9 cellular contexts compared by ENCODE assay signal in genomic region chr17:38724337-38724988, GRCh38. TPM values are rescaled to one million over a fixed set of nuclear protein-coding genes. Genes with fewer than 3 reads are reported as not detected.
DNase-seq lines count a peak whose midpoint lies in the region; ATAC-seq lines count a peak whose summit lies in the region.
"Had no signal": no experiment of that assay in that cellular context is flagged by ENCODE, and none has a peak within 500 bp of the region (broad histone marks: within the 10 kb centered on the region; RNA-seq: fewer than 3 reads in every experiment).

No MANE protein-coding gene starts in this region.

- ATAC-seq in GM21529 (IDR thresholded peaks at IDR 0.05; ENCODE audit: unreplicated experiment): no peak
- ATAC-seq in HG03521 (IDR thresholded peaks at IDR 0.05; ENCODE audit: unreplicated experiment): no peak
- no peak for ATAC-seq in activated CD8-positive, alpha-beta memory T cell treated with anti-CD3 and anti-CD28 coated beads, Interleukin-2, amount 10 ng/mL, durations not matched to agents 7 days and 5 days
- no peak for ATAC-seq in GM18868 (IDR thresholded peaks at IDR 0.05; ENCODE audit: unreplicated experiment)

- no peak overlapping the region for H3K27ac ChIP-seq in CD8-positive, alpha-beta memory T cell (ENCODE audit: low read depth, low read length)

- POLR2A ChIA-PET in CD8-positive, alpha-beta memory T cell (lab: Charles Lee): no interaction called here

- H3K36me3 ChIP-seq in CD8-positive, alpha-beta memory T cell (ENCODE audit: insufficient read depth, low read length): peaks cover 6% of the 10 kb centered on the region

- peak overlapping the region in 7 of 8 donors; percentile 88 to 98 (median 96) for H3K27ac Mint-ChIP-seq in CD8-positive, alpha-beta memory T cell
- no peak overlapping the region for H3K27ac Mint-ChIP-seq in activated CD8-positive, alpha-beta memory T cell treated with anti-CD3 and anti-CD28 coated beads, Interleukin-2, amount 10 ng/mL, durations not matched to agents 7 days and 5 days

- H3K4me1 ChIP-seq in CD8-positive, alpha-beta memory T cell (ENCODE audit: insufficient read depth, low read length): peaks cover 49% of the 10 kb centered on the region

- DNase-seq in CD8-positive, alpha-beta memory T cell: no peak
- DNase-seq in NCI-H2029 treated with DMSO at 0.1 percent for 48 hours (lab: John Stamatoyannopoulos, UW) (peak; percentile 28), amygdala (lab: John Stamatoyannopoulos, UW) (peak in 54 of 56 donors; percentile 35 to 94 (median 81)), myocyte (ENCODE audit: low read depth) (peak; percentile 95)
- DNase-seq in activated CD8-positive, alpha-beta memory T cell treated with anti-CD3 and anti-CD28 coated beads, Interleukin-2, amount 10 ng/mL, durations not matched to agents 7 days and 5 days: no peak
- DNase-seq: activated CD4-positive, alpha-beta T cell treated with anti-CD3 and anti-CD28 coated beads, Interleukin-2, amount 10 ng/mL, durations not matched to agents 7 days and 5 days had no signal

- H3K9me3 Mint-ChIP-seq in CD8-positive, alpha-beta memory T cell: no peaks in the 10 kb centered on the region
- no peaks in the 10 kb centered on the region for H3K9me3 Mint-ChIP-seq in activated CD8-positive, alpha-beta memory T cell treated with anti-CD3 and anti-CD28 coated beads, Interleukin-2, amount 10 ng/mL, durations not matched to agents 7 days and 5 days (ENCODE audit: low read depth)

- H3K27me3 ChIP-seq in CD8-positive, alpha-beta memory T cell (ENCODE audit: insufficient read depth, low read length, poor library complexity, severe bottlenecking): no peaks in the 10 kb centered on the region

- CTCF ChIA-PET in CD8-positive, alpha-beta memory T cell (lab: Charles Lee): interaction anchor here (0.6 kb wide), 1 partner anchor 11 kb away, joined by 6 read pairs; no protein-coding TSS in a partner anchor
- CTCF ChIA-PET in activated CD8-positive, alpha-beta memory T cell treated with anti-CD3 and anti-CD28 coated beads, Interleukin-2, amount 10 ng/mL, durations not matched to agents 7 days and 5 days (lab: Charles Lee): interaction anchor here (1.1 to 2.5 kb wide), 2 partner anchors 10 to 13 kb away, joined by 3 to 13 read pairs; no protein-coding TSS in a partner anchor

- H3K4me3 Mint-ChIP-seq in CD8-positive, alpha-beta memory T cell: peak overlapping the region; percentile 32 to 83 (median 69)
- H3K4me3 Mint-ChIP-seq in activated CD8-positive, alpha-beta memory T cell treated with anti-CD3 and anti-CD28 coated beads, Interleukin-2, amount 10 ng/mL, durations not matched to agents 7 days and 5 days: no peak overlapping the region
- H3K4me3 Mint-ChIP-seq: activated CD4-positive, alpha-beta T cell treated with anti-CD3 and anti-CD28 coated beads, Interleukin-2, amount 10 ng/mL, durations not matched to agents 7 days and 5 days had no signal

- H3K4me3 ChIP-seq in CD8-positive, alpha-beta memory T cell (ENCODE audit: low read length): no peak overlapping the region

- no peaks in the 10 kb centered on the region for H3K27me3 Mint-ChIP-seq in CD8-positive, alpha-beta memory T cell
- H3K27me3 Mint-ChIP-seq in activated CD8-positive, alpha-beta memory T cell treated with anti-CD3 and anti-CD28 coated beads, Interleukin-2, amount 10 ng/mL, durations not matched to agents 7 days and 5 days: no peaks in the 10 kb centered on the region
- H3K27me3 Mint-ChIP-seq: activated CD4-positive, alpha-beta T cell treated with anti-CD3 and anti-CD28 coated beads, Interleukin-2, amount 10 ng/mL, durations not matched to agents 7 days and 5 days had no signal

- H3K4me1 Mint-ChIP-seq in CD8-positive, alpha-beta memory T cell: peaks cover 61 to 70% (median 69%) of the 10 kb centered on the region in 3 donors
- peaks cover 34% of the 10 kb centered on the region for H3K4me1 Mint-ChIP-seq in activated CD8-positive, alpha-beta memory T cell treated with anti-CD3 and anti-CD28 coated beads, Interleukin-2, amount 10 ng/mL, durations not matched to agents 7 days and 5 days

- H3K36me3 Mint-ChIP-seq in CD8-positive, alpha-beta memory T cell: peaks cover 0 to 44% (median 0%) of the 10 kb centered on the region in 3 donors
- H3K36me3 Mint-ChIP-seq in activated CD8-positive, alpha-beta memory T cell treated with anti-CD3 and anti-CD28 coated beads, Interleukin-2, amount 10 ng/mL, durations not matched to agents 7 days and 5 days: peaks cover 24% of the 10 kb centered on the region

- H3K9me3 ChIP-seq in CD8-positive, alpha-beta memory T cell (ENCODE audit: low read length): no peaks in the 10 kb centered on the region

RNA-seq across cellular contexts. Expression of gene CISD3, which starts 5.7 kb away (rescaled TPM):
- 10 to 100 TPM; 58.2 to 59.6 TPM for total RNA-seq in CD8-positive, alpha-beta memory T cell
- polyA plus RNA-seq in CD8-positive, alpha-beta memory T cell: 73.4 TPM
- total RNA-seq in myocyte: 3.7 and 6.2 TPM in 2 replicates
- 32.6 TPM for polyA plus RNA-seq in myocyte (2012)
- 10 to 100 TPM; 51.3 to 54.3 TPM for total RNA-seq in activated CD8-positive, alpha-beta memory T cell treated with anti-CD3 and anti-CD28 coated beads, Interleukin-2, amount 10 ng/mL, durations not matched to agents 7 days and 5 days

RNA-seq across cellular contexts. Expression of gene MLLT6, which starts 19.4 kb away (rescaled TPM):
- 100 to 1,000 TPM; 197 to 202 TPM for total RNA-seq in CD8-positive, alpha-beta memory T cell
- polyA plus RNA-seq in CD8-positive, alpha-beta memory T cell: 15.9 TPM
- total RNA-seq in myocyte: 42.7 and 54.6 TPM in 2 replicates
- 59.5 TPM for polyA plus RNA-seq in myocyte (2012)
- total RNA-seq in activated CD8-positive, alpha-beta memory T cell treated with anti-CD3 and anti-CD28 coated beads, Interleukin-2, amount 10 ng/mL, durations not matched to agents 7 days and 5 days: 100 to 1,000 TPM; 223 to 247 TPM

RNA-seq across cellular contexts. Expression of gene PCGF2, which starts 23.7 kb away (rescaled TPM):
- under 1 TPM; 0.72 to 0.89 TPM for total RNA-seq in CD8-positive, alpha-beta memory T cell
- polyA plus RNA-seq in CD8-positive, alpha-beta memory T cell: 0.09 TPM
- 2.0 and 2.3 TPM in 2 replicates for total RNA-seq in myocyte
- polyA plus RNA-seq in myocyte (2012): 46.0 TPM
- 1 to 10 TPM; 2.1 to 2.5 TPM for total RNA-seq in activated CD8-positive, alpha-beta memory T cell treated with anti-CD3 and anti-CD28 coated beads, Interleukin-2, amount 10 ng/mL, durations not matched to agents 7 days and 5 days

RNA-seq across cellular contexts. Expression of gene PSMB3, which starts 28.1 kb away (rescaled TPM):
- 100 to 1,000 TPM; 317 to 323 TPM for total RNA-seq in CD8-positive, alpha-beta memory T cell
- polyA plus RNA-seq in CD8-positive, alpha-beta memory T cell: 431 TPM
- total RNA-seq in myocyte: 165 and 179 TPM in 2 replicates
- polyA plus RNA-seq in myocyte (2012): 229 TPM
- 100 to 1,000 TPM; 246 to 303 TPM for total RNA-seq in activated CD8-positive, alpha-beta memory T cell treated with anti-CD3 and anti-CD28 coated beads, Interleukin-2, amount 10 ng/mL, durations not matched to agents 7 days and 5 days

RNA-seq across cellular contexts. Expression of gene EPOP, which starts 49.7 kb away (rescaled TPM):
- 10 to 100 TPM; 47.0 to 50.0 TPM for total RNA-seq in CD8-positive, alpha-beta memory T cell
- polyA plus RNA-seq in CD8-positive, alpha-beta memory T cell: 0.10 TPM
- 0.94 and 1.2 TPM in 2 replicates for total RNA-seq in myocyte
- 1.1 TPM for polyA plus RNA-seq in myocyte (2012)
- 10 to 100 TPM; 10.4 to 20.1 TPM for total RNA-seq in activated CD8-positive, alpha-beta memory T cell treated with anti-CD3 and anti-CD28 coated beads, Interleukin-2, amount 10 ng/mL, durations not matched to agents 7 days and 5 days

Comparison
In these comparisons a context has a peak if more than half of its experiments do, and no peak if none do; other contexts are left out.
1. DNase-seq: peak in NCI-H2029 treated with DMSO at 0.1 percent for 48 hours (single experiment), amygdala (54 of 56) and myocyte (single experiment); none in CD8-positive, alpha-beta memory T cell (0 of 5) and activated CD8-positive, alpha-beta memory T cell treated with anti-CD3 and anti-CD28 coated beads, Interleukin-2, amount 10 ng/mL, durations not matched to agents 7 days and 5 days (single experiment).